ENCODE assay signal across 10 cellular contexts in the genomic region with DNA sequence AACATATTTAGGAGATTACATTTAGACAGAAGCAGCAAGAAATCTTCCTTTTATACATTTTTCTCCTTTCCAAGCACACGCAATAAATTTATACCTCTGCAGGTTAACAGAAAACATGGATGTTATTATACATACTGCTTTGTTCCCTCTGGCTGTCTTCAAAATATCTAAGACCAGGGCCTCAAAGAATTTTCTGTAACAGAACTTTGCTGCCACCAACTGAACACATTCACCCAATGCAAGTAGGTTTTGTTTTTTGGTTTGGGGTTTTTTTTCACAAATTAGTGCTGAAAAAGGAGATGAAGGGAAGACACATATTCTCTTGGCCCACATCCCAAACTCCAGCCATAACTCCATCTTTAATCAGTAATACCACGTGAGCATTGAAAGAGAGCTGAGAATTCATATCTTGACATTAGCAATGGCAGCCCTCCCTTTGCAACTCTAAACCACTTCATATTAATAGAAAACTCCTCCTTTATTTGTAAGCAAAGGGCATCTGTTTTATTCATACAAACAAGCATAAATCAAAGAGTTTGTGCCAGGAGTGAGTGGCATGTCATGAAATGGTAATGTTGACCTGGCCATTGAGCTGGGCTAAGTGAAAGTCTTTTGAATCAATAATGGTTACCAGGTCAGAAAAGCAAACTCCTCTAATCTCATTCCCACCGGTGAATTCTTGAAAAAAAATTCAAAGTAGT.
DNase-seq lines count a peak whose midpoint lies in the region; ATAC-seq and TF ChIP-seq lines count a peak whose summit lies in the region.
"Had no signal": no experiment of that assay in that cellular context is flagged by ENCODE, and none has a peak within 500 bp of the region (broad histone marks: within the 10 kb centered on the region; RNA-seq: fewer than 3 reads in every experiment).

No MANE protein-coding gene starts in this region.

- DNase-seq in AG09309 (ENCODE audit: low read depth) (peak; percentile 5), Karpas-422 (peak; percentile 75), RKO (ENCODE audit: low spot score) (peak; percentile 68), hepatocyte (ENCODE audit: low spot score) (peak; percentile 60), sciatic nerve (ENCODE audit: low spot score) (no peak), NCI-H2227 (lab: John Stamatoyannopoulos, UW; ENCODE audit: unreplicated experiment) (no peak)
- DNase-seq in activated CD4-positive, CD25-positive, alpha-beta regulatory T cell (lab: John Stamatoyannopoulos, UW): no peak

- H3K27ac ChIP-seq in Karpas-422 (ENCODE audit: low read length): no peak overlapping the region
- no peak overlapping the region for H3K27ac ChIP-seq in hepatocyte
- H3K27ac ChIP-seq: epithelial cell of prostate had no signal

- H3K4me3 ChIP-seq in AG09309 (ENCODE audit: control insufficient read depth, low read depth, low read length) (no peak overlapping the region), Karpas-422 (ENCODE audit: low read length) (no peak overlapping the region), hepatocyte (no peak overlapping the region)

- H2AFZ ChIP-seq in Karpas-422 (ENCODE audit: low read length) (no peak overlapping the region), hepatocyte (no peak overlapping the region)

- H3K9me3 ChIP-seq in Karpas-422 (ENCODE audit: low read length) (no peaks in the 10 kb centered on the region), hepatocyte (ENCODE audit: low read depth) (no peaks in the 10 kb centered on the region)

- ATAC-seq in sciatic nerve (no peak), HG03520 (IDR thresholded peaks at IDR 0.05; ENCODE audit: unreplicated experiment) (no peak)
- ATAC-seq: activated CD4-positive, CD25-positive, alpha-beta regulatory T cell treated with anti-CD3 and anti-CD28 coated beads, Interleukin-2, amount 50 U/mL, for 24 hours had no signal

- H3K4me1 ChIP-seq in Karpas-422 (ENCODE audit: low read length): no peaks in the 10 kb centered on the region; the same call in 1 of the 2 replicates
- no peaks in the 10 kb centered on the region for H3K4me1 ChIP-seq in hepatocyte (ENCODE audit: insufficient read depth)

- no peaks in the 10 kb centered on the region for H4K20me1 ChIP-seq in Karpas-422 (ENCODE audit: insufficient read depth, low read depth, low read length)
- no peaks in the 10 kb centered on the region for H4K20me1 ChIP-seq in hepatocyte (ENCODE audit: insufficient read depth, poor library complexity, severe bottlenecking)

- peak; percentile 43 for TF ChIP-seq CTCF in AG09309 (IDR thresholded peaks at IDR 0.05; ENCODE audit: control insufficient read depth, insufficient read depth, low read depth, low read length, missing control alignments)
- peak; percentile 84 for TF ChIP-seq CTCF in hepatocyte (IDR thresholded peaks at IDR 0.05; ENCODE audit: poor library complexity)

- H3K79me2 ChIP-seq in Karpas-422 (ENCODE audit: low read length): no peaks in the 10 kb centered on the region
- H3K79me2 ChIP-seq in hepatocyte: no peaks in the 10 kb centered on the region

- H3K9ac ChIP-seq in Karpas-422 (ENCODE audit: low read length): no peak overlapping the region

- H3K27me3 ChIP-seq in Karpas-422 (ENCODE audit: low read length): no peaks in the 10 kb centered on the region
- no peaks in the 10 kb centered on the region for H3K27me3 ChIP-seq in hepatocyte

- 17% methylated on average over 3 of the region's 3 CpGs for WGBS in hepatocyte (ENCODE audit: low lambda C conversion rate, missing lambda C conversion rate)

- intact Hi-C loops in sciatic nerve (cut with DNase I): no loop called here

- no peak overlapping the region for H3K4me2 ChIP-seq in Karpas-422 (ENCODE audit: low read depth, low read length, poor library complexity, severe bottlenecking)
- H3K4me2 ChIP-seq in hepatocyte: no peak overlapping the region

- H3K36me3 ChIP-seq in Karpas-422 (ENCODE audit: insufficient read depth, low read length) (no peaks in the 10 kb centered on the region), hepatocyte (replicated peaks; ENCODE audit: insufficient read depth, low read depth) (no peaks in the 10 kb centered on the region)

- H3K9me2 ChIP-seq in Karpas-422 (replicated peaks; ENCODE audit: insufficient read depth, low read length) (no peaks in the 10 kb centered on the region), hepatocyte (replicated peaks; ENCODE audit: insufficient read depth) (no peaks in the 10 kb centered on the region)

Comparison
In these comparisons a context has a peak if more than half of its experiments do, and no peak if none do; other contexts are left out.
1. DNase-seq: peak in AG09309 (single experiment), Karpas-422 (single experiment), RKO (single experiment) and hepatocyte (single experiment); none in sciatic nerve (single experiment), activated CD4-positive, CD25-positive, alpha-beta regulatory T cell (0 of 4) and NCI-H2227 (single experiment).